15 cellular contexts compared by ENCODE assay signal in the genomic region with DNA sequence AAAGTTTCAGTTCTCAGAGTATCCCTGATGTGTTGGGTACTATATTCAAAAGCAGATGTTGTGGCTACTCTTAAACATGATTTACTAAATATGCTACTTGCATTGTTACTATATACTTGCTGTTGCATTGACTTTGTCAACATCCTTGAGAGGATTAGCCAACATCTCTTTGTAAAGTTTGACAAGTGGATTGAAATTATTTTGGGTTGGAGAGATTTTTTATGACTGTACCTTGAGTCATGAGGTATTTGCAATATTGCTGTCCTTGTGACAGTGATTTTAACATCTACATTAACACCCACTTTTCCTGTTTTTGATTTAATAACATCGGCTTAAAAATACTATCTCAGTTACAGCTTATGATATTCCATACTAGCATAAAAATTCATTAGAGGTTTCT. TPM values are rescaled to one million over a fixed set of nuclear protein-coding genes. Genes with fewer than 3 reads are reported as not detected.
DNase-seq lines count a peak whose midpoint lies in the region; ATAC-seq and TF ChIP-seq lines count a peak whose summit lies in the region.
"Had no signal": no experiment of that assay in that cellular context is flagged by ENCODE, and none has a peak within 500 bp of the region (broad histone marks: within the 10 kb centered on the region; RNA-seq: fewer than 3 reads in every experiment).

No MANE protein-coding gene starts in this region.

- H2AFZ ChIP-seq in mammary epithelial cell (ENCODE audit: low read depth, low read length) = no peak overlapping the region

- H3K4me2 ChIP-seq in mammary epithelial cell (ENCODE audit: insufficient read depth, low read depth, low read length) = no peak overlapping the region

- H3K36me3 ChIP-seq in mammary epithelial cell (ENCODE audit: insufficient read depth, low read length) (no peaks in the 10 kb centered on the region), left ventricle myocardium inferior (no peaks in the 10 kb centered on the region)
- H3K36me3 ChIP-seq: SJSA1 had no signal

- DNase-seq in CD14-positive monocyte (ENCODE audit: low spot score) (no peak), HT1080 (ENCODE audit: low read depth) (peak; percentile 47), mammary epithelial cell (peak; percentile 31), foreskin keratinocyte (peak; percentile 9 to 15), NCI-H1092 (lab: John Stamatoyannopoulos, UW) (no peak), germinal center (ENCODE audit: low spot score) (no peak), DMS79 treated with DMSO at 0.1 percent for 48 hours (lab: John Stamatoyannopoulos, UW) (no peak), left ventricle myocardium inferior (no peak)
- DNase-seq: C1 segment of cervical spinal cord, Caco-2, NCI-H1105, NCI-H1694 treated with DMSO at 0.1 percent for 48 hours, NCI-H774, RPMI8226 had no signal

- no peaks in the 10 kb centered on the region for H3K9me3 ChIP-seq in mammary epithelial cell (replicated peaks; ENCODE audit: insufficient read depth, low read length)
- H3K9me3 ChIP-seq in left ventricle myocardium inferior (replicated peaks) = no peaks in the 10 kb centered on the region
- H3K9me3 ChIP-seq: Caco-2, SJSA1 had no signal

- peak overlapping the region; percentile 12 to 88 (median 69) for H3K27ac Mint-ChIP-seq in CD14-positive monocyte

- no peak overlapping the region for H3K4me3 ChIP-seq in mammary epithelial cell (replicated peaks in 1 of 3; ENCODE audit: insufficient read depth in 1 of 3, low read depth in 2 of 3, low read length in 3 of 3)
- no peak overlapping the region for H3K4me3 ChIP-seq in left ventricle myocardium inferior
- H3K4me3 ChIP-seq: SJSA1 had no signal

- in situ Hi-C loops in mammary epithelial cell (cut with MboI; ENCODE audit: low sequenced_read_pairs in 2 of 2) = no loop called here

- peaks cover 0 to 1% (median 0%) of the 10 kb centered on the region in 7 donors for H3K9me3 Mint-ChIP-seq in CD14-positive monocyte

- H3K9ac ChIP-seq in mammary epithelial cell (ENCODE audit: insufficient read depth, low read length) = no peak overlapping the region

- H3K4me1 ChIP-seq in mammary epithelial cell (ENCODE audit: insufficient read depth, low read length) (no peaks in the 10 kb centered on the region), foreskin keratinocyte (peaks cover 14% of the 10 kb centered on the region), left ventricle myocardium inferior (peaks cover 12% of the 10 kb centered on the region)

- no TSS peak for BruUV-seq in mammary epithelial cell (replicated peaks; lab: Mats Ljungman, UMichigan)

- H3K79me2 ChIP-seq in mammary epithelial cell (ENCODE audit: insufficient read depth, low read length) = no peaks in the 10 kb centered on the region

- CTCF ChIA-PET in mammary epithelial cell (lab: Charles Lee; ENCODE audit: low non-redundant PET) = no interaction called here

- 80% methylated on average over 1 of the region's 1 CpG for WGBS in mammary epithelial cell (ENCODE audit: low coverage, missing lambda C conversion rate)

- peaks cover 50% of the 10 kb centered on the region for H3K4me1 Mint-ChIP-seq in CD14-positive monocyte

- H3K27me3 Mint-ChIP-seq in CD14-positive monocyte (ENCODE audit: low read depth in 3 of 3) = no peaks in the 10 kb centered on the region

- H3K27ac ChIP-seq in mammary epithelial cell (ENCODE audit: insufficient read depth, low read depth, low read length) (no peak overlapping the region), foreskin keratinocyte (no peak overlapping the region), left ventricle myocardium inferior (replicated peaks) (no peak overlapping the region)
- H3K27ac ChIP-seq: SJSA1 had no signal

- intact Hi-C loops in CD14-positive monocyte (cut with micrococcal nuclease) (no loop called here), mammary epithelial cell (cut with micrococcal nuclease) (no loop called here), left ventricle myocardium inferior (cut with micrococcal nuclease) (no loop called here)

- H3K4me3 Mint-ChIP-seq in CD14-positive monocyte = no peak overlapping the region

- no peaks in the 10 kb centered on the region for H3K36me3 Mint-ChIP-seq in CD14-positive monocyte

- no peaks in the 10 kb centered on the region for H4K20me1 ChIP-seq in mammary epithelial cell (ENCODE audit: insufficient read depth, low read length)

- dilution Hi-C loops in mammary epithelial cell (cut with HindIII; ENCODE audit: low sequenced_read_pairs) = no loop called here

- peak; percentile 61 for ATAC-seq in foreskin keratinocyte

- TF ChIP-seq CTCF in CD14-positive monocyte (IDR thresholded peaks at IDR 0.05) (no peak), mammary epithelial cell (conservative IDR thresholded peaks at IDR 0.05 in 1 of 2, IDR thresholded peaks at IDR 0.05 in 1 of 2; ENCODE audit: extremely low read depth in 1 of 2, insufficient read depth in 1 of 2, low read depth in 1 of 2, low read length in 2 of 2) (no peak), foreskin keratinocyte (conservative IDR thresholded peaks at IDR 0.05) (no peak), left ventricle myocardium inferior (IDR thresholded peaks at IDR 0.05; ENCODE audit: borderline replicate concordance) (no peak)

- H3K27me3 ChIP-seq in mammary epithelial cell (ENCODE audit: insufficient read depth, low read length) (no peaks in the 10 kb centered on the region), foreskin keratinocyte (no peaks in the 10 kb centered on the region), left ventricle myocardium inferior (ENCODE audit: low read depth) (peaks cover 1% of the 10 kb centered on the region)
- H3K27me3 ChIP-seq: SJSA1 had no signal

RNA-seq across cellular contexts. Expression of a gene that starts 31.9 kb away (rescaled TPM):
- under 1 TPM; 0.11 to 0.34 TPM for polyA plus RNA-seq in CD14-positive monocyte
- total RNA-seq in HT1080 (2014; rRNA removed; shearing (Covaris generic)) = 0.03 TPM in 1 of 2 replicates, not detected in the other
- 0.01 TPM in 1 of 2 replicates, not detected in the other for polyA plus RNA-seq in HT1080 (2015; cell fraction: cytosol; rRNA removed)
- polyA plus RNA-seq in HT1080 (2015; cell fraction: nucleus; rRNA removed) = not detected in 2 replicates
- total RNA-seq in mammary epithelial cell = not detected
- 0.01 TPM for polyA plus RNA-seq in mammary epithelial cell
- polyA minus RNA-seq in mammary epithelial cell = not detected
- 0.07 TPM in 1 of 2 replicates, not detected in the other for total RNA-seq in foreskin keratinocyte
- polyA plus RNA-seq in foreskin keratinocyte = 0.01 TPM in 1 of 2 replicates, not detected in the other
- total RNA-seq in left ventricle myocardium inferior = 18.9 TPM
- total RNA-seq: SJSA1 had no signal

Comparison
In these comparisons a context has a peak if more than half of its experiments do, and no peak if none do; other contexts are left out.
1. DNase-seq: peak in HT1080 (single experiment), mammary epithelial cell (single experiment) and foreskin keratinocyte (2 of 2); none in CD14-positive monocyte (single experiment), NCI-H1092 (single experiment), germinal center (single experiment), DMS79 treated with DMSO at 0.1 percent for 48 hours (single experiment) and left ventricle myocardium inferior (single experiment).
2. RNA of a gene that starts 31.9 kb away (total RNA-seq): 18.9 TPM in left ventricle myocardium inferior (single experiment); 0.07 TPM in foreskin keratinocyte, 0.03 TPM in HT1080 and not detected in mammary epithelial cell; every median in the first group is over 10 times any median in the second.